In the genomic region with DNA sequence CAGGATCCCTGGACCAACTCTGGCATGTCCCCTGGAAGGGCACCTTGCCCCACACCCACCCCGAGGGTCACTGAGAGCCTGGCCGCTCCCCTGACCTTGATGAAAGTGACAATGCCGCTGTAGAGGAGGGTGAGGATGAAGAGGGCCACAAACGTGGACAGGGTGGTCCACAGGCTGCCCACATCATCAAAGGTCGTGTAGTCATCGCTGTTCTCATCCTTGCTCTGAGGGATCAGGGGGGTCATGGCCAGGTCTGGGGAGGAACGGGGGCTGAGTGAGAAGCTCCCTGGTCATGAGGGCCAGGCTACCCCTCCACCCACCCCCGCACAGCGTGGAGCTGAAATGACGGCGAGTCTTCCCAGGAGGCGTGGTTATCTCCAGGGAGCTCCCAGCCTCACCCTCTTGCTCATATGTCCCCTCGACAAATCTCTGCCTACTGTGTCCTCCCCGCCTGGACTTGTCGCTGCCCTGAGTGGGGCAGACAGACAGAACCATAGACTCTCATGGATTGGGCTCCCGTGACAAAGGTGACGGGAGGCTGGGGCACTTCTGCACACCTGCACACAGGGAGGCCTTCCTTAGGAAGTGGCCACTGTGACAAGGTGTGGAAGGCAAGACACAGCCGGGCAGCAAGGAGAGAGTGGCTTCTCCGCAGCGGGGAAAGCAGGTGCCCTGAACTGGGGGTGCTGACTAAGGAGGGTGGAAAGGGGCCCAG, we compare ENCODE assay signal across 22 cellular contexts.
DNase-seq lines count a peak whose midpoint lies in the region; ATAC-seq, FAIRE-seq and TF ChIP-seq lines count a peak whose summit lies in the region.
"Had no signal": no experiment of that assay in that cellular context is flagged by ENCODE, and none has a peak within 500 bp of the region (broad histone marks: within the 10 kb centered on the region; RNA-seq: fewer than 3 reads in every experiment).

No MANE protein-coding gene starts in this region.

- no peak for DNase-seq in GM12891 (ENCODE audit: insufficient read length, low spot score)
- DNase-seq in activated B cell treated with CpG ODN at 0.5 μM for 24 hours = no peak
- DNase-seq in mucosa of gallbladder (ENCODE audit: low spot score) = peak; percentile 8
- peak; percentile 50 for DNase-seq in upper lobe of right lung
- DNase-seq in Caco-2 = no peak
- DNase-seq: GOT3, HCEC 1CT, NCI-H1092, NCI-H1436, NCI-H1930, NCI-H510A, NCI-H69, SHP77 treated with DMSO at 0.1 percent for 48 hours, T-helper 1 cell had no signal

- BruUV-seq in Caco-2 (replicated peaks; lab: Mats Ljungman, UMichigan) = no TSS peak

- no peak overlapping the region for H3K27ac ChIP-seq in upper lobe of right lung
- H3K27ac ChIP-seq: C4-2B, HL-60, RWPE1 had no signal

- FAIRE-seq in GM12891 (lab: Jason Lieb, UNC) = peak; percentile 71
- FAIRE-seq: D721Med had no signal

- H3K9me3 Mint-ChIP-seq in activated B cell treated with CpG ODN at 0.5 μM for 24 hours (no peaks in the 10 kb centered on the region), Caco-2 (ENCODE audit: unreplicated experiment) (no peaks in the 10 kb centered on the region)
- H3K9me3 Mint-ChIP-seq: IgD-negative memory B cell had no signal

- H3K36me3 Mint-ChIP-seq in activated B cell treated with CpG ODN at 0.5 μM for 24 hours (ENCODE audit: low read depth) = peaks cover 41% of the 10 kb centered on the region
- no peaks in the 10 kb centered on the region for H3K36me3 Mint-ChIP-seq in Caco-2 (ENCODE audit: insufficient read depth, unreplicated experiment)
- H3K36me3 Mint-ChIP-seq: IgD-negative memory B cell had no signal

- no peak overlapping the region for H3K4me3 Mint-ChIP-seq in activated B cell treated with CpG ODN at 0.5 μM for 24 hours
- H3K4me3 Mint-ChIP-seq in Caco-2 (ENCODE audit: unreplicated experiment) = no peak overlapping the region
- H3K4me3 Mint-ChIP-seq: IgD-negative memory B cell had no signal

- H3K9me3 ChIP-seq in upper lobe of right lung (no peaks in the 10 kb centered on the region), Caco-2 (no peaks in the 10 kb centered on the region)

- H3K4me1 ChIP-seq in upper lobe of right lung = no peaks in the 10 kb centered on the region
- H3K4me1 ChIP-seq in Caco-2 = no peaks in the 10 kb centered on the region

- TF ChIP-seq POLR2A in GM12891 (IDR thresholded peaks at IDR 0.05; ENCODE audit: low read depth, low read length) = peak; percentile 89

- H3K4me1 Mint-ChIP-seq in activated B cell treated with CpG ODN at 0.5 μM for 24 hours = peaks cover 21% of the 10 kb centered on the region
- H3K4me1 Mint-ChIP-seq in Caco-2 (ENCODE audit: low read depth, unreplicated experiment) = peaks cover 7% of the 10 kb centered on the region

- intact Hi-C loops in activated B cell treated with CpG ODN at 0.5 μM for 24 hours (cut with micrococcal nuclease) (no loop called here), upper lobe of right lung (cut with DNase I) (no loop called here), Caco-2 (cut with micrococcal nuclease; ENCODE audit: unreplicated experiment) (no loop called here)

- peak; percentile 2 for ATAC-seq in activated B cell treated with CpG ODN at 0.5 μM for 24 hours (ENCODE audit: low read depth)
- no peak for ATAC-seq in upper lobe of right lung
- ATAC-seq in HG02840 (IDR thresholded peaks at IDR 0.05; ENCODE audit: low FRiP score, unreplicated experiment) = no peak
- no peak for ATAC-seq in HG03159 (IDR thresholded peaks at IDR 0.05; ENCODE audit: unreplicated experiment)
- ATAC-seq: Panc1 had no signal

- H3K27me3 ChIP-seq in upper lobe of right lung = peaks cover 1% of the 10 kb centered on the region
- no peaks in the 10 kb centered on the region for H3K27me3 ChIP-seq in Caco-2 (replicated peaks; ENCODE audit: control insufficient read depth, insufficient read depth, low read length)

- H3K36me3 ChIP-seq in upper lobe of right lung (no peaks in the 10 kb centered on the region), Caco-2 (ENCODE audit: control insufficient read depth, insufficient read depth, low read length) (no peaks in the 10 kb centered on the region)

- no peak overlapping the region for H3K4me3 ChIP-seq in upper lobe of right lung
- H3K4me3 ChIP-seq in Caco-2 (ENCODE audit: low read depth, low read length) = no peak overlapping the region

- POLR2A ChIA-PET in activated B cell treated with CpG ODN at 0.5 μM for 24 hours (lab: Charles Lee) = interaction anchor here (1.0 to 11.4 kb wide), 7 partner anchors 9 to 24 kb away, joined by 3 to 148 read pairs (median 7); no protein-coding TSS in a partner anchor
- POLR2A ChIA-PET in Caco-2 (lab: Charles Lee) = no interaction called here

- peak overlapping the region; percentile 50 for H3K27ac Mint-ChIP-seq in activated B cell treated with CpG ODN at 0.5 μM for 24 hours
- H3K27ac Mint-ChIP-seq in Caco-2 (ENCODE audit: unreplicated experiment) = no peak overlapping the region
- H3K27ac Mint-ChIP-seq: IgD-negative memory B cell had no signal

- TF ChIP-seq CTCF in activated B cell treated with CpG ODN at 0.5 μM for 24 hours (IDR thresholded peaks at IDR 0.05) = no peak
- TF ChIP-seq CTCF in upper lobe of right lung (IDR thresholded peaks at IDR 0.05) = no peak
- TF ChIP-seq CTCF in Caco-2 (IDR thresholded peaks at IDR 0.05; ENCODE audit: insufficient read depth in 1 of 2, low read depth in 1 of 2, low read length in 1 of 2, severe bottlenecking in 1 of 2, unreplicated experiment in 1 of 2) = no peak

- CTCF ChIA-PET in activated B cell treated with CpG ODN at 0.5 μM for 24 hours (lab: Charles Lee) (no interaction called here), Caco-2 (lab: Charles Lee) (no interaction called here)

- H3K27me3 Mint-ChIP-seq in activated B cell treated with CpG ODN at 0.5 μM for 24 hours = no peaks in the 10 kb centered on the region
- peaks cover 25% of the 10 kb centered on the region for H3K27me3 Mint-ChIP-seq in Caco-2 (ENCODE audit: insufficient read depth, unreplicated experiment)
- H3K27me3 Mint-ChIP-seq: IgD-negative memory B cell had no signal

TF ChIP-seq in GM12891, 5 proteins besides CTCF, POLR2A, EP300 and RAD21:
- TF ChIP-seq POU2F2 (IDR thresholded peaks at IDR 0.05; ENCODE audit: low read depth, low read length) (peak; percentile 12; the same call in 1 of the 2 replicates), POLR2AphosphoS5 (IDR thresholded peaks at IDR 0.05; ENCODE audit: low read depth, low read length) (peak; percentile 88), PAX5 (IDR thresholded peaks at IDR 0.05; ENCODE audit: insufficient read depth, low read length, severe bottlenecking) (no peak), SPI1 (IDR thresholded peaks at IDR 0.05; ENCODE audit: low read depth, low read length) (no peak), TAF1 (IDR thresholded peaks at IDR 0.05; ENCODE audit: low read depth, low read length) (no peak)

Comparison
In these comparisons a context has a peak if more than half of its experiments do, and no peak if none do; other contexts are left out.
1. DNase-seq: peak in mucosa of gallbladder (single experiment) and upper lobe of right lung (single experiment); none in GM12891 (single experiment), activated B cell treated with CpG ODN at 0.5 μM for 24 hours (single experiment) and Caco-2 (0 of 2).